In the genomic region with DNA sequence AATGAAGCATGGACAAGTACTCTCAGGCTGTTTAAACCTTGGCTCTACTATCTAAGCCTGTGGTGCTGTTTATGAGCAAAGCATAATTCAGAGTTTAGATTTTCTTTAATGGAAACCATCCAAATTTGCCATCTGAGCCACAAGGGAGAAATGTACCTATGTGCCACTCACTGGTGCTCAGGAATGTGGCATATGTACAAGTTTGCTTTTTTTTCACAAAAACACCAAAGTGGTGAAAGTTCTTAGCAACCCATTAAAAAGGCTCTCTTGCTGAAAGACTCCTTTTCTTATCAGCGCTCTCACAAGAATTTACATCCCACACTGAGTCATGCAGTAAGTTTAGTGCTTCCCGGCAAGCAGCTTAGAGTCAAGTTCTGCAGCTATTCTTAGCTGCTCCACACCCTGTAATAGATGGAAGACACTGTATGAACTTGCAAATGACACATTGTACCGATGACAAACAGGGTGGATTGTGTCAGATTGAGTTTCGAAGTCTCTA, we compare ENCODE assay signal across 9 cellular contexts. TPM values are rescaled to one million over a fixed set of nuclear protein-coding genes. Genes with fewer than 3 reads are reported as not detected.
DNase-seq lines count a peak whose midpoint lies in the region; ATAC-seq and TF ChIP-seq lines count a peak whose summit lies in the region.
"Had no signal": no experiment of that assay in that cellular context is flagged by ENCODE, and none has a peak within 500 bp of the region (broad histone marks: within the 10 kb centered on the region; RNA-seq: fewer than 3 reads in every experiment).

No MANE protein-coding gene starts in this region.

- H3K9me3 ChIP-seq in thoracic aorta (no peaks in the 10 kb centered on the region), T-helper 17 cell (ENCODE audit: control insufficient read depth, low read length, poor library complexity, severe bottlenecking) (no peaks in the 10 kb centered on the region), uterus (no peaks in the 10 kb centered on the region)

- H3K36me3 Mint-ChIP-seq in natural killer cell treated with Interleukin-12 subunit alpha and Interleukin-12 subunit beta and Interleukin-15 and Interleukin-18, amount 100 ng/mL, for 72 hours, result no peaks in the 10 kb centered on the region
- no peaks in the 10 kb centered on the region for H3K36me3 Mint-ChIP-seq in T-helper 17 cell (ENCODE audit: low read depth)

- no peaks in the 10 kb centered on the region for H3K9me3 Mint-ChIP-seq in natural killer cell treated with Interleukin-12 subunit alpha and Interleukin-12 subunit beta and Interleukin-15 and Interleukin-18, amount 100 ng/mL, for 72 hours
- H3K9me3 Mint-ChIP-seq: neural crest cell had no signal

- H3K27me3 ChIP-seq in thoracic aorta (replicated peaks; ENCODE audit: insufficient read depth), result no peaks in the 10 kb centered on the region
- no peaks in the 10 kb centered on the region for H3K27me3 ChIP-seq in uterus

- no peaks in the 10 kb centered on the region for H3K27me3 Mint-ChIP-seq in natural killer cell treated with Interleukin-12 subunit alpha and Interleukin-12 subunit beta and Interleukin-15 and Interleukin-18, amount 100 ng/mL, for 72 hours
- H3K27me3 Mint-ChIP-seq in T-helper 17 cell, result peaks cover 5% of the 10 kb centered on the region

- DNase-seq in HS-5 (ENCODE audit: low read depth) (peak; percentile 73), astrocyte of the cerebellum (ENCODE audit: low read depth) (peak; percentile 66), iris pigment epithelial cell (ENCODE audit: low read depth) (peak; percentile 98), thoracic aorta (ENCODE audit: low spot score) (peak; percentile 15), T-helper 17 cell (no peak), NCI-H2227 (lab: John Stamatoyannopoulos, UW; ENCODE audit: unreplicated experiment) (no peak), uterus (no peak)
- DNase-seq in natural killer cell treated with Interleukin-12 subunit alpha and Interleukin-12 subunit beta and Interleukin-15 and Interleukin-18, amount 100 ng/mL, for 72 hours (ENCODE audit: low spot score), result no peak

- TF ChIP-seq CTCF in astrocyte of the cerebellum (IDR thresholded peaks at IDR 0.05; ENCODE audit: low read depth, low read length, missing control alignments), result no peak
- TF ChIP-seq CTCF in thoracic aorta (IDR thresholded peaks at IDR 0.05), result no peak
- TF ChIP-seq CTCF in uterus (IDR thresholded peaks at IDR 0.05), result no peak

- H3K4me3 ChIP-seq in astrocyte of the cerebellum (ENCODE audit: low read depth, low read length), result no peak overlapping the region
- H3K4me3 ChIP-seq in thoracic aorta, result peak overlapping the region; percentile 34
- no peak overlapping the region for H3K4me3 ChIP-seq in uterus

- H3K4me1 Mint-ChIP-seq in natural killer cell treated with Interleukin-12 subunit alpha and Interleukin-12 subunit beta and Interleukin-15 and Interleukin-18, amount 100 ng/mL, for 72 hours (ENCODE audit: low read depth in 2 of 2), result no peaks in the 10 kb centered on the region
- no peaks in the 10 kb centered on the region for H3K4me1 Mint-ChIP-seq in T-helper 17 cell
- H3K4me1 Mint-ChIP-seq: neural crest cell had no signal

- peaks cover 5 to 15% of the 10 kb centered on the region in 2 donors for H3K4me1 ChIP-seq in thoracic aorta (ENCODE audit: control insufficient read depth in 1 of 2, low read depth in 2 of 2)
- H3K4me1 ChIP-seq in uterus, result no peaks in the 10 kb centered on the region

- no peak overlapping the region for H3K27ac Mint-ChIP-seq in natural killer cell treated with Interleukin-12 subunit alpha and Interleukin-12 subunit beta and Interleukin-15 and Interleukin-18, amount 100 ng/mL, for 72 hours
- no peak overlapping the region for H3K27ac Mint-ChIP-seq in T-helper 17 cell

- H3K36me3 ChIP-seq in thoracic aorta (no peaks in the 10 kb centered on the region), uterus (no peaks in the 10 kb centered on the region)

- ATAC-seq in thoracic aorta (ENCODE audit: insufficient number of reproducible peaks, low FRiP score, low read depth) (peak; percentile 64), T-helper 17 cell (no peak)
- ATAC-seq in natural killer cell treated with Interleukin-12 subunit alpha and Interleukin-12 subunit beta and Interleukin-15 and Interleukin-18, amount 100 ng/mL, for 72 hours, result no peak

- in situ Hi-C loops in astrocyte of the cerebellum (cut with HindIII; ENCODE audit: low sequenced_read_pairs), result no loop called here

- TF ChIP-seq POLR2A in uterus (IDR thresholded peaks at IDR 0.05), result no peak

- intact Hi-C loops in uterus (cut with DNase I; ENCODE audit: low total_unique reads), result no loop called here

- H3K27ac ChIP-seq in thoracic aorta (peak overlapping the region in 1 of 2 donors; percentile 24), uterus (no peak overlapping the region)

- H3K4me3 Mint-ChIP-seq in natural killer cell treated with Interleukin-12 subunit alpha and Interleukin-12 subunit beta and Interleukin-15 and Interleukin-18, amount 100 ng/mL, for 72 hours, result no peak overlapping the region
- H3K4me3 Mint-ChIP-seq in T-helper 17 cell, result no peak overlapping the region
- H3K4me3 Mint-ChIP-seq: neural crest cell had no signal

RNA-seq across cellular contexts. Expression of a gene that starts 57.3 kb away (rescaled TPM):
- total RNA-seq in thoracic aorta, result 1 to 10 TPM in 1 of 2 donors, not detected in 1; 1.8 TPM
- not detected for total RNA-seq in natural killer cell treated with Interleukin-12 subunit alpha and Interleukin-12 subunit beta and Interleukin-15 and Interleukin-18, amount 100 ng/mL, for 72 hours
- total RNA-seq in T-helper 17 cell, result not detected
- total RNA-seq in uterus, result not detected
- total RNA-seq: neural crest cell had no signal

Comparison
In these comparisons a context has a peak if more than half of its experiments do, and no peak if none do; other contexts are left out.
1. DNase-seq: peak in HS-5 (single experiment), astrocyte of the cerebellum (single experiment), iris pigment epithelial cell (single experiment) and thoracic aorta (single experiment); none in natural killer cell treated with Interleukin-12 subunit alpha and Interleukin-12 subunit beta and Interleukin-15 and Interleukin-18, amount 100 ng/mL, for 72 hours (single experiment), T-helper 17 cell (0 of 3), NCI-H2227 (single experiment) and uterus (0 of 2).